Comparison of ENCODE assay signal across 8 cellular contexts in genomic region chr1:147241955-147242448, GRCh38. TPM values are rescaled to one million over a fixed set of nuclear protein-coding genes. Genes with fewer than 3 reads are reported as not detected.
DNase-seq lines count a peak whose midpoint lies in the region; ATAC-seq and TF ChIP-seq lines count a peak whose summit lies in the region.

No MANE protein-coding gene starts in this region.

- no peaks in the 10 kb centered on the region for H3K36me3 ChIP-seq in GM06990 (ENCODE audit: control insufficient read depth, insufficient read depth, low read length)
- H3K36me3 ChIP-seq in RWPE2 (ENCODE audit: low read depth): no peaks in the 10 kb centered on the region
- no peaks in the 10 kb centered on the region for H3K36me3 ChIP-seq in esophagus muscularis mucosa
- peaks cover 0 to 3% of the 10 kb centered on the region in 2 experiments for H3K36me3 ChIP-seq in trophoblast cell (ENCODE audit: control insufficient read depth in 1 of 2, insufficient read depth in 2 of 2, low read length in 2 of 2)

- H3K9me3 ChIP-seq in RWPE2 (ENCODE audit: severe bottlenecking) (no peaks in the 10 kb centered on the region), esophagus muscularis mucosa (no peaks in the 10 kb centered on the region), trophoblast cell (ENCODE audit: insufficient read depth, low read depth, low read length) (peaks cover under 1% of the 10 kb centered on the region)

- H3K27me3 ChIP-seq in GM06990 (replicated peaks; ENCODE audit: control insufficient read depth, insufficient read depth, low read length) (no peaks in the 10 kb centered on the region), RWPE2 (ENCODE audit: insufficient read depth, poor library complexity, severe bottlenecking) (no peaks in the 10 kb centered on the region), esophagus muscularis mucosa (no peaks in the 10 kb centered on the region), trophoblast cell (ENCODE audit: insufficient read depth, low read length) (no peaks in the 10 kb centered on the region)

- peak overlapping the region; percentile 58 for H2BK5ac ChIP-seq in trophoblast cell (ENCODE audit: low read depth, low read length, poor library complexity)

- H2AK5ac ChIP-seq in trophoblast cell (ENCODE audit: low read length): no peak overlapping the region

- H2BK12ac ChIP-seq in trophoblast cell (ENCODE audit: low read length): no peak overlapping the region

- H4K12ac ChIP-seq in trophoblast cell (ENCODE audit: low read depth, low read length): peak overlapping the region; percentile 63

- peaks cover 4% of the 10 kb centered on the region for H3K79me1 ChIP-seq in trophoblast cell (ENCODE audit: low read length)

- peak overlapping the region; percentile 51 for H3K18ac ChIP-seq in trophoblast cell (ENCODE audit: low read length)

- peak overlapping the region; percentile 85 for H2AFZ ChIP-seq in trophoblast cell (ENCODE audit: insufficient read depth, low read length, poor library complexity)

- H3K79me2 ChIP-seq in trophoblast cell (ENCODE audit: control insufficient read depth, insufficient read depth, low read length, poor library complexity): peaks cover 7% of the 10 kb centered on the region

- no peak overlapping the region for H3K27ac ChIP-seq in RWPE2 (ENCODE audit: poor library complexity, severe bottlenecking)
- peak overlapping the region; percentile 92 to 98 (median 93) for H3K27ac ChIP-seq in esophagus muscularis mucosa (replicated peaks in 1 of 4)
- no peak overlapping the region for H3K27ac ChIP-seq in trophoblast cell (ENCODE audit: low read depth, low read length)

- TF ChIP-seq CTCF in GM06990 (IDR thresholded peaks at IDR 0.05; ENCODE audit: insufficient read depth, low read length, poor library complexity, severe bottlenecking) (no peak), RWPE2 (IDR thresholded peaks at IDR 0.05; ENCODE audit: poor library complexity, severe bottlenecking) (no peak), esophagus muscularis mucosa (IDR thresholded peaks at IDR 0.05) (no peak)

- peak overlapping the region; percentile 47 for H4K91ac ChIP-seq in trophoblast cell (ENCODE audit: low read depth, low read length)

- H3K9ac ChIP-seq in trophoblast cell (ENCODE audit: low read length): no peak overlapping the region

- H2BK120ac ChIP-seq in trophoblast cell (ENCODE audit: insufficient read depth, low read length, poor library complexity): no peak overlapping the region

- peak overlapping the region; percentile 75 for H4K8ac ChIP-seq in trophoblast cell (ENCODE audit: low read depth, low read length)

- no peak for TF ChIP-seq EP300 in esophagus muscularis mucosa (IDR thresholded peaks at IDR 0.05)

- 50% methylated on average over 5 of the region's 9 CpGs for WGBS in esophagus muscularis mucosa
- WGBS in trophoblast cell (ENCODE audit: extremely low coverage, insufficient coverage, insufficient read length): no CpG with 5 or more reads among the region's 9 CpGs

- no peak for TF ChIP-seq POLR2A in esophagus muscularis mucosa (IDR thresholded peaks at IDR 0.05; ENCODE audit: low read depth)

- no peak overlapping the region for H3K4ac ChIP-seq in trophoblast cell (ENCODE audit: low read depth, low read length)

- peak overlapping the region; percentile 59 for H3K4me2 ChIP-seq in trophoblast cell (ENCODE audit: low read length)

- H3K4me1 ChIP-seq in RWPE2 (ENCODE audit: insufficient read depth, poor library complexity, severe bottlenecking): peaks cover 20% of the 10 kb centered on the region
- H3K4me1 ChIP-seq in esophagus muscularis mucosa: peaks cover 6 to 22% (median 17%) of the 10 kb centered on the region in 4 donors
- peaks cover 2 to 3% of the 10 kb centered on the region in 2 experiments for H3K4me1 ChIP-seq in trophoblast cell (ENCODE audit: control insufficient read depth in 1 of 2, insufficient read depth in 2 of 2, low read length in 2 of 2)

- no peak for DNase-seq in GM06990 (ENCODE audit: extremely low read depth, insufficient read length)
- DNase-seq in RWPE2 (ENCODE audit: low spot score): no peak
- no peak for DNase-seq in esophagus muscularis mucosa (ENCODE audit: extremely low spot score)
- DNase-seq in trophoblast cell: no peak
- DNase-seq in OCI-M2 (lab: John Stamatoyannopoulos, UW; ENCODE audit: unreplicated experiment): no peak
- no peak for DNase-seq in NCI-H510A (lab: John Stamatoyannopoulos, UW)
- DNase-seq in NCI-H2081 (lab: John Stamatoyannopoulos, UW): no peak
- no peak for DNase-seq in glomerular visceral epithelial cell (ENCODE audit: extremely low spot score)

- H3K4me3 ChIP-seq in GM06990 (replicated peaks; ENCODE audit: low read depth, low read length): peak overlapping the region; percentile 47
- H3K4me3 ChIP-seq in RWPE2 (ENCODE audit: severe bottlenecking): peak overlapping the region; percentile 94
- H3K4me3 ChIP-seq in esophagus muscularis mucosa: peak overlapping the region; percentile 79 to 98 (median 84)
- no peak overlapping the region for H3K4me3 ChIP-seq in trophoblast cell (ENCODE audit: low read depth, low read length)

- H3K14ac ChIP-seq in trophoblast cell (ENCODE audit: low read length): peak overlapping the region; percentile 52

- intact Hi-C loops in esophagus muscularis mucosa (cut with DNase I): loop anchor here (1.0 to 5.0 kb wide), 2 partner anchors 70 to 160 kb away; partner anchors contain the start of gene PRKAB2

- no peak overlapping the region for H3K23ac ChIP-seq in trophoblast cell (ENCODE audit: low read length)

- ATAC-seq in RWPE2 (ENCODE audit: low read depth): no peak

RNA-seq across cellular contexts. Expression of gene CHD1L, which starts 0.5 kb away (rescaled TPM):
- 10 to 100 TPM; 13.9 to 18.8 (median 18.2) TPM for total RNA-seq in esophagus muscularis mucosa
- 19.1 and 20.5 TPM in 2 replicates for polyA plus RNA-seq in trophoblast cell (2013)

RNA-seq across cellular contexts. Expression of gene FMO5, which starts 16.9 kb away (rescaled TPM):
- total RNA-seq in esophagus muscularis mucosa: 1 to 10 TPM; 1.2 to 2.9 (median 2.1) TPM
- 0.64 and 0.81 TPM in 2 replicates for polyA plus RNA-seq in trophoblast cell (2013)

Comparison
In these comparisons a context has a peak if more than half of its experiments do, and no peak if none do; other contexts are left out.
1. H3K27ac ChIP-seq: peak in esophagus muscularis mucosa (4 of 4); none in RWPE2 (single experiment) and trophoblast cell (single experiment).